In the genomic region with DNA sequence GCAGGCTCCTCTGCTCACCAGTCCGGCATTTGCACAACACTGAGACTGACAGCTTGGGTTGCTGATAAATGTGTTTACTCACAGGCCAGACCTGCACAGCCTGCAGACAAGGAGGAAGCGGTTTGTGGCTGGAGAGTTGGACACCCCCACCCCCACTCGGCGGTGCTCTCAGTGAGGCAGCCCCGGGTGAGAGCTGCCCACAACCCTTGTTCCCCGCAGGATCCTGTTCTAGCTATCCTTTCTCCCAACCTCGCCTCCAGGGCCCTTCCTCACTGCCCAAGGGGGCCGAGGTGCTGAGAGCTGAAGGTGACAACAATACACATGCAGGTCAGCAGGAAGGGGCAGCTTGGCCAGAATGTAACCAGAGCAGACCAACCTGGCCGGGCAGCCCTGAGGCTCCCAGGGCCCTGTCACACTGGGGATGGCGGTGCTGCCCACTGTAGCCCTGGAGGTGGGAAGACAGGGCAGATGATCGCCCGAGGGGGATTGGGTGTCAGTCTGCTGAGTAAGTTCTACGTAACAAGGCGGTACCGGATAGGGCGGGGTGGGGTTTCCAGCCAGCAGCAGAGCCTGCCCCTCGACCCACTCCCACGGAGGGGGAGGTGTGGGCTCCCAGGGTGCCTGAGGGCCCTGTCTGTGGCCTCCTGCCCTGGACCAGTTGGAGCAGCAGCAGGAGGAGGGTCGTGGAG, we compare ENCODE assay signal across 8 cellular contexts. TPM values are rescaled to one million over a fixed set of nuclear protein-coding genes. Genes with fewer than 3 reads are reported as not detected.
DNase-seq lines count a peak whose midpoint lies in the region; ATAC-seq and TF ChIP-seq lines count a peak whose summit lies in the region.

No MANE protein-coding gene starts in this region.

- TF ChIP-seq POLR2A in heart left ventricle (IDR thresholded peaks at IDR 0.05) = no peak

- peak; percentile 82 for DNase-seq in GF-D8 (lab: John Stamatoyannopoulos, UW)
- peak; percentile 96 for DNase-seq in M059J (ENCODE audit: low read depth)
- DNase-seq in activated CD8-positive, alpha-beta memory T cell treated with anti-CD3 and anti-CD28 coated beads, Interleukin-2, amount 50 U/mL, for 4 hours = peak; percentile 59
- peak in 3 of 5 donors; percentile 54 to 82 (median 66) for DNase-seq in heart left ventricle
- DNase-seq in stimulated activated CD8-positive, alpha-beta memory T cell treated with anti-CD3 and anti-CD28 coated beads, Interleukin-15, amount 100 ng/mL, for 48 hours (ENCODE audit: low read depth in 2 of 2) = peak; percentile 47 to 70
- no peak for DNase-seq in cerebellar nuclear complex (lab: John Stamatoyannopoulos, UW)
- DNase-seq in coronary artery (ENCODE audit: low spot score) = no peak

- no peaks in the 10 kb centered on the region for H3K9me3 ChIP-seq in heart left ventricle

- TF ChIP-seq CTCF in heart left ventricle (IDR thresholded peaks at IDR 0.05) = no peak
- TF ChIP-seq CTCF in coronary artery (IDR thresholded peaks at IDR 0.05) = no peak

- H3K4me3 ChIP-seq in heart left ventricle = peak overlapping the region in 1 of 12 donors; percentile 19
- no peak overlapping the region for H3K4me3 ChIP-seq in coronary artery

- peaks cover 0 to 62% (median 8%) of the 10 kb centered on the region in 12 donors for H3K4me1 ChIP-seq in heart left ventricle

- intact Hi-C loops in heart left ventricle (cut with DNase I) = no loop called here

- WGBS in heart left ventricle, 4 donors = 70 to 79% (median 76%) methylated on average over 11 to 19 of the region's 19 CpGs

- H3K27me3 ChIP-seq in heart left ventricle = peaks cover 0 to 31% (median 20%) of the 10 kb centered on the region in 9 donors

- peak; percentile 32 for ATAC-seq in GM21529 (IDR thresholded peaks at IDR 0.05; ENCODE audit: unreplicated experiment)
- peak in 3 of 4 donors; percentile 28 to 46 (median 42) for ATAC-seq in heart left ventricle

- peaks cover 0 to 54% (median 40%) of the 10 kb centered on the region in 9 donors for H3K36me3 ChIP-seq in heart left ventricle

- peak overlapping the region in 4 of 12 donors; percentile 24 to 81 (median 38) for H3K27ac ChIP-seq in heart left ventricle
- peak overlapping the region in 1 of 2 donors; percentile 22 for H3K27ac ChIP-seq in coronary artery

RNA-seq across cellular contexts. Expression of a gene that starts 2.1 kb away (rescaled TPM):
- 0.02 and 1.3 TPM in 2 replicates for total RNA-seq in M059J (2014; rRNA removed; shearing (Covaris generic))
- total RNA-seq in heart left ventricle = 10 to 100 TPM in 1 of 9 donors, 1 to 10 TPM in 8; 1.2 to 10.3 (median 2.6) TPM
- polyA plus RNA-seq in heart left ventricle = 1 to 10 TPM in 1 of 2 donors, under 1 TPM in 1; 0.50 to 1.2 TPM

RNA-seq across cellular contexts. Expression of a gene that starts 30.0 kb away (rescaled TPM):
- total RNA-seq in M059J (2014; rRNA removed; shearing (Covaris generic)) = 38.6 and 51.9 TPM in 2 replicates
- total RNA-seq in heart left ventricle = 10 to 100 TPM; 33.5 to 49.5 (median 40.1) TPM
- polyA plus RNA-seq in heart left ventricle = 10 to 100 TPM; 34.5 to 36.0 TPM

RNA-seq across cellular contexts. Expression of a gene that starts 30.0 kb away (rescaled TPM):
- 32.5 and 33.3 TPM in 2 replicates for total RNA-seq in M059J (2014; rRNA removed; shearing (Covaris generic))
- total RNA-seq in heart left ventricle = 10 to 100 TPM; 34.5 to 53.3 (median 40.5) TPM
- 10 to 100 TPM; 44.5 to 80.4 TPM for polyA plus RNA-seq in heart left ventricle

RNA-seq across cellular contexts. Expression of a gene that starts 41.1 kb away (rescaled TPM):
- not detected in 2 replicates for total RNA-seq in M059J (2014; rRNA removed; shearing (Covaris generic))
- total RNA-seq in heart left ventricle = 1 to 10 TPM in 1 of 9 donors, under 1 TPM in 8; 0.29 to 2.3 (median 0.56) TPM
- polyA plus RNA-seq in heart left ventricle = under 1 TPM; 0.58 to 0.99 TPM

RNA-seq across cellular contexts. Expression of a gene that starts 48.7 kb away (rescaled TPM):
- not detected in 2 replicates for total RNA-seq in M059J (2014; rRNA removed; shearing (Covaris generic))
- not detected for total RNA-seq in heart left ventricle
- not detected for polyA plus RNA-seq in heart left ventricle

Comparison
In these comparisons a context has a peak if more than half of its experiments do, and no peak if none do; other contexts are left out.
1. DNase-seq: peak in GF-D8 (single experiment), M059J (single experiment), activated CD8-positive, alpha-beta memory T cell treated with anti-CD3 and anti-CD28 coated beads, Interleukin-2, amount 50 U/mL, for 4 hours (single experiment), heart left ventricle (3 of 5) and stimulated activated CD8-positive, alpha-beta memory T cell treated with anti-CD3 and anti-CD28 coated beads, Interleukin-15, amount 100 ng/mL, for 48 hours (2 of 2); none in cerebellar nuclear complex (0 of 2) and coronary artery (single experiment).